Comparison of ENCODE assay signal across 22 cellular contexts in genomic region chr7:157544980-157545680, GRCh38.
DNase-seq lines count a peak whose midpoint lies in the region; ATAC-seq, FAIRE-seq and TF ChIP-seq lines count a peak whose summit lies in the region.
"Had no signal": no experiment of that assay in that cellular context is flagged by ENCODE, and none has a peak within 500 bp of the region (broad histone marks: within the 10 kb centered on the region; RNA-seq: fewer than 3 reads in every experiment).

No MANE protein-coding gene starts in this region.

- H3K79me1 ChIP-seq in mesenchymal stem cell (replicated peaks; ENCODE audit: low read length, poor library complexity, severe bottlenecking) = no peaks in the 10 kb centered on the region

- no peak for ATAC-seq in activated T-cell treated with anti-CD3 and anti-CD28 coated beads, Interleukin-2, amount 50 U/mL, for 72 hours (replicated peaks in 1 of 2)
- ATAC-seq in K562 (no peak), GM19035 (IDR thresholded peaks at IDR 0.05; ENCODE audit: unreplicated experiment) (no peak), HG02610 (IDR thresholded peaks at IDR 0.05; ENCODE audit: unreplicated experiment) (no peak)
- ATAC-seq in stimulated activated memory B cell treated with anti-CD40 and anti-IgM and Interleukin-4, amounts not matched to agents 10 μg/mL and 1 μg/mL and 100 μg/mL, for 72 hours = peak; percentile 48
- ATAC-seq: A549, gastrocnemius medialis had no signal

- no peak overlapping the region for H3K18ac ChIP-seq in mesenchymal stem cell (ENCODE audit: low read depth in 1 of 2, low read length in 2 of 2)

- no peak overlapping the region for H3K4me3 ChIP-seq in K562
- peak overlapping the region in 1 of 2 experiments; percentile 27 for H3K4me3 ChIP-seq in mesenchymal stem cell (ENCODE audit: insufficient read depth in 1 of 2, low read depth in 1 of 2, low read length in 2 of 2)
- H3K4me3 ChIP-seq: A549, BLaER1, esophagus muscularis mucosa, gastrocnemius medialis had no signal

- H3K4me1 ChIP-seq in K562 (replicated peaks in 1 of 2; ENCODE audit: control insufficient read depth in 2 of 2, insufficient read depth in 2 of 2, low read length in 2 of 2) (peaks cover 0 to 6% of the 10 kb centered on the region in 2 experiments; a peak in 1 of 5 replicates), mesenchymal stem cell (ENCODE audit: control insufficient read depth, insufficient read depth, low read depth, low read length) (peaks cover 2% of the 10 kb centered on the region)
- H3K4me1 ChIP-seq: A549, esophagus muscularis mucosa, gastrocnemius medialis had no signal

- H3K9ac ChIP-seq in K562 (ENCODE audit: insufficient read depth in 1 of 2, low read depth in 2 of 2, low read length in 2 of 2) (no peak overlapping the region), mesenchymal stem cell (ENCODE audit: low read length) (no peak overlapping the region)
- H3K9ac ChIP-seq: BLaER1 had no signal

- H2AFZ ChIP-seq in K562 (ENCODE audit: low read depth, low read length) (no peak overlapping the region), mesenchymal stem cell (ENCODE audit: low read depth, low read length) (no peak overlapping the region)

- CTCF ChIA-PET in K562 (lab: Yijun Ruan, JAX; ENCODE audit: low intra/inter-chr PET ratio) = no interaction called here

- no peak for DNase-seq in activated T-cell treated with anti-CD3 and anti-CD28 coated beads, Interleukin-2, amount 50 U/mL, for 72 hours
- DNase-seq in activated T-cell treated with anti-CD3 and anti-CD28 coated beads, Interleukin-2, amount 50 U/mL, for 1 hour = no peak
- DNase-seq in K562 (ENCODE audit: extremely low read depth in 1 of 4, low spot score in 3 of 4) = no peak
- DNase-seq in mesenchymal stem cell = no peak
- DNase-seq in NCI-H2081 (lab: John Stamatoyannopoulos, UW) = no peak
- DNase-seq: activated CD4-positive, alpha-beta T cell treated with anti-CD3 and anti-CD28 coated beads, Interleukin-2, amount 50 U/mL, for 4 hours; effector CD8-positive, alpha-beta T cell; gastrocnemius medialis; IMR-90; NCI-H1436 treated with DMSO at 0.1 percent for 48 hours; NCI-H2171 treated with DMSO at 0.1 percent for 48 hours; NCI-H526 treated with DMSO at 0.1 percent for 48 hours; SHP77; stimulated activated CD4-positive, alpha-beta T cell treated with anti-CD3 and anti-CD28 coated beads, Interleukin-12 subunit alpha, Interleukin-12 subunit beta, amount 100 ng/mL, for 4 hours had no signal

- peaks cover 2 to 4% of the 10 kb centered on the region in 2 donors for H3K9me3 Mint-ChIP-seq in activated T-cell treated with anti-CD3 and anti-CD28 coated beads, Interleukin-2, amount 50 U/mL, for 72 hours
- H3K9me3 Mint-ChIP-seq in stimulated activated memory B cell treated with anti-CD40 and anti-IgM and Interleukin-4, amounts not matched to agents 10 μg/mL and 1 μg/mL and 100 μg/mL, for 72 hours = peaks cover 12% of the 10 kb centered on the region
- H3K9me3 Mint-ChIP-seq: activated naive CD4-positive, alpha-beta T cell treated with anti-CD3 and anti-CD28 coated beads, Interleukin-2, amount 50 U/mL, for 24 hours had no signal

- H2BK15ac ChIP-seq in mesenchymal stem cell (ENCODE audit: low read depth, poor library complexity, severe bottlenecking) = no peak overlapping the region

- peaks cover 28% of the 10 kb centered on the region for H4K20me1 ChIP-seq in K562 (replicated peaks; ENCODE audit: control insufficient read depth, insufficient read depth, low read length)
- H4K20me1 ChIP-seq: BLaER1 had no signal

- BruUV-seq in K562 (replicated peaks; lab: Mats Ljungman, UMichigan) = no TSS peak

- FAIRE-seq in K562 (lab: Jason Lieb, UNC) = no peak
- FAIRE-seq: A549, GM18507 had no signal

- intact Hi-C loops in K562 (cut with micrococcal nuclease) = no loop called here

- H3K36me3 ChIP-seq in K562 (ENCODE audit: control insufficient read depth, insufficient read depth, low read length) (no peaks in the 10 kb centered on the region), mesenchymal stem cell (ENCODE audit: control insufficient read depth in 1 of 2, insufficient read depth in 2 of 2, low read depth in 1 of 2, low read length in 2 of 2) (peaks cover 0 to 7% of the 10 kb centered on the region in 2 experiments)
- H3K36me3 ChIP-seq: BLaER1, gastrocnemius medialis had no signal

- no peak for TF ChIP-seq CTCF in K562 (IDR thresholded peaks at IDR 0.05 in 2 of 3, conservative IDR thresholded peaks at IDR 0.05 in 1 of 3; ENCODE audit: insufficient read depth in 2 of 3, low read depth in 1 of 3, low read length in 3 of 3)

- H3K9me1 ChIP-seq in K562 (ENCODE audit: control insufficient read depth, insufficient read depth, low read length) = no peaks in the 10 kb centered on the region

- no peaks in the 10 kb centered on the region for H3K79me2 ChIP-seq in K562 (ENCODE audit: control insufficient read depth, insufficient read depth, low read length)

- H3K4ac ChIP-seq in mesenchymal stem cell (ENCODE audit: low read depth in 1 of 2, low read length in 2 of 2) = no peak overlapping the region

- POLR2A ChIA-PET in K562 (lab: Yijun Ruan, JAX) = interaction anchor here (1.2 kb wide), 1 partner anchor 14 kb away, joined by 4 read pairs; no protein-coding TSS in a partner anchor

- no peaks in the 10 kb centered on the region; the same call in 1 of the 2 replicates for H3K9me3 ChIP-seq in K562 (replicated peaks; ENCODE audit: control insufficient read depth, insufficient read depth, low read depth, low read length)
- H3K9me3 ChIP-seq in mesenchymal stem cell (ENCODE audit: control insufficient read depth, low read length) = peaks cover 5% of the 10 kb centered on the region
- H3K9me3 ChIP-seq: A549, BLaER1, esophagus muscularis mucosa, gastrocnemius medialis had no signal

- no peak for TF ChIP-seq EP300 in K562 (IDR thresholded peaks at IDR 0.05; ENCODE audit: low read length)

- no peaks in the 10 kb centered on the region for H3K36me3 Mint-ChIP-seq in activated T-cell treated with anti-CD3 and anti-CD28 coated beads, Interleukin-2, amount 50 U/mL, for 72 hours (ENCODE audit: insufficient read depth in 2 of 2)
- peaks cover 49% of the 10 kb centered on the region for H3K36me3 Mint-ChIP-seq in stimulated activated memory B cell treated with anti-CD40 and anti-IgM and Interleukin-4, amounts not matched to agents 10 μg/mL and 1 μg/mL and 100 μg/mL, for 72 hours

- H3K27me3 ChIP-seq in K562 (ENCODE audit: control insufficient read depth in 2 of 2, insufficient read depth in 2 of 2, low read length in 2 of 2) (peaks cover 67 to 93% of the 10 kb centered on the region in 2 experiments), mesenchymal stem cell (ENCODE audit: control insufficient read depth in 1 of 2, insufficient read depth in 1 of 2, low read length in 2 of 2) (no peaks in the 10 kb centered on the region)
- H3K27me3 ChIP-seq: BLaER1, esophagus muscularis mucosa, gastrocnemius medialis had no signal

- no peak overlapping the region for H2BK120ac ChIP-seq in mesenchymal stem cell (ENCODE audit: low read depth, low read length)

- H2BK5ac ChIP-seq in mesenchymal stem cell (ENCODE audit: low read depth, low read length, poor library complexity, severe bottlenecking) = no peak overlapping the region

- no peak overlapping the region for H2AK5ac ChIP-seq in mesenchymal stem cell (ENCODE audit: low read length, severe bottlenecking)

- no peaks in the 10 kb centered on the region for H3K27me3 Mint-ChIP-seq in activated T-cell treated with anti-CD3 and anti-CD28 coated beads, Interleukin-2, amount 50 U/mL, for 72 hours (ENCODE audit: low read depth)
- H3K27me3 Mint-ChIP-seq in stimulated activated memory B cell treated with anti-CD40 and anti-IgM and Interleukin-4, amounts not matched to agents 10 μg/mL and 1 μg/mL and 100 μg/mL, for 72 hours = no peaks in the 10 kb centered on the region
- H3K27me3 Mint-ChIP-seq: activated naive CD4-positive, alpha-beta T cell treated with anti-CD3 and anti-CD28 coated beads, Interleukin-2, amount 50 U/mL, for 24 hours had no signal

- 15% methylated on average over 17 of the region's 17 CpGs for WGBS in K562 (ENCODE audit: insufficient coverage, low coverage, missing lambda C conversion rate)
- WGBS in mesenchymal stem cell = 83% methylated on average over 17 of the region's 17 CpGs

- peak overlapping the region; percentile 3 for H3K27ac Mint-ChIP-seq in activated T-cell treated with anti-CD3 and anti-CD28 coated beads, Interleukin-2, amount 50 U/mL, for 72 hours
- H3K27ac Mint-ChIP-seq in stimulated activated memory B cell treated with anti-CD40 and anti-IgM and Interleukin-4, amounts not matched to agents 10 μg/mL and 1 μg/mL and 100 μg/mL, for 72 hours = no peak overlapping the region

- H3K4me1 Mint-ChIP-seq in activated T-cell treated with anti-CD3 and anti-CD28 coated beads, Interleukin-2, amount 50 U/mL, for 72 hours (ENCODE audit: low read depth) = peaks cover 15% of the 10 kb centered on the region
- H3K4me1 Mint-ChIP-seq in stimulated activated memory B cell treated with anti-CD40 and anti-IgM and Interleukin-4, amounts not matched to agents 10 μg/mL and 1 μg/mL and 100 μg/mL, for 72 hours = peaks cover 13% of the 10 kb centered on the region

- TF ChIP-seq POLR2A in K562 (conservative IDR thresholded peaks at IDR 0.05) = no peak

- H2BK12ac ChIP-seq in mesenchymal stem cell (ENCODE audit: low read length in 2 of 2) = no peak overlapping the region

- in situ Hi-C loops in K562 (cut with MboI) = no loop called here

- peak overlapping the region; percentile 22 for H4K91ac ChIP-seq in mesenchymal stem cell (ENCODE audit: low read length)

- no peak overlapping the region for H3K4me3 Mint-ChIP-seq in activated T-cell treated with anti-CD3 and anti-CD28 coated beads, Interleukin-2, amount 50 U/mL, for 72 hours
- no peak overlapping the region for H3K4me3 Mint-ChIP-seq in stimulated activated memory B cell treated with anti-CD40 and anti-IgM and Interleukin-4, amounts not matched to agents 10 μg/mL and 1 μg/mL and 100 μg/mL, for 72 hours
- H3K4me3 Mint-ChIP-seq: activated naive CD4-positive, alpha-beta T cell treated with anti-CD3 and anti-CD28 coated beads, Interleukin-2, amount 50 U/mL, for 24 hours had no signal

- no peak overlapping the region for H3K14ac ChIP-seq in mesenchymal stem cell (ENCODE audit: low read length in 2 of 2)

- H3K27ac ChIP-seq in K562 (ENCODE audit: extremely low read depth, low read depth, low read length) (no peak overlapping the region), mesenchymal stem cell (ENCODE audit: low read length, poor library complexity, severe bottlenecking) (no peak overlapping the region)
- H3K27ac ChIP-seq: A549, BLaER1, esophagus muscularis mucosa, gastrocnemius medialis had no signal

- TF ChIP-seq RAD21 in K562 (CRISPR knock-in tag; conservative IDR thresholded peaks at IDR 0.05 in 1 of 2, IDR thresholded peaks at IDR 0.05 in 1 of 2) = no peak

- no peak overlapping the region for H3K23ac ChIP-seq in mesenchymal stem cell (ENCODE audit: low read length in 2 of 2)

- H3K4me2 ChIP-seq in K562 (ENCODE audit: insufficient read depth, low read length) = no peak overlapping the region
- H3K4me2 ChIP-seq in mesenchymal stem cell (ENCODE audit: low read length, poor library complexity, severe bottlenecking) = no peak overlapping the region
- H3K4me2 ChIP-seq: A549, BLaER1 had no signal

- H4K8ac ChIP-seq in mesenchymal stem cell (ENCODE audit: low read length) = no peak overlapping the region

TF ChIP-seq in K562, 482 proteins besides CTCF, POLR2A, EP300 and RAD21 (continues in another document):
- TF ChIP-seq RFX7 (CRISPR knock-in tag; IDR thresholded peaks at IDR 0.05) (no peak), RBM14 (IDR thresholded peaks at IDR 0.05; ENCODE audit: borderline replicate concordance, insufficient read depth, low read depth, low read length) (0 out of 2 replicates have a peak, but pooled peaks have one; percentile 59)
